Comparison of ENCODE assay signal across 8 cellular contexts in the genomic region with DNA sequence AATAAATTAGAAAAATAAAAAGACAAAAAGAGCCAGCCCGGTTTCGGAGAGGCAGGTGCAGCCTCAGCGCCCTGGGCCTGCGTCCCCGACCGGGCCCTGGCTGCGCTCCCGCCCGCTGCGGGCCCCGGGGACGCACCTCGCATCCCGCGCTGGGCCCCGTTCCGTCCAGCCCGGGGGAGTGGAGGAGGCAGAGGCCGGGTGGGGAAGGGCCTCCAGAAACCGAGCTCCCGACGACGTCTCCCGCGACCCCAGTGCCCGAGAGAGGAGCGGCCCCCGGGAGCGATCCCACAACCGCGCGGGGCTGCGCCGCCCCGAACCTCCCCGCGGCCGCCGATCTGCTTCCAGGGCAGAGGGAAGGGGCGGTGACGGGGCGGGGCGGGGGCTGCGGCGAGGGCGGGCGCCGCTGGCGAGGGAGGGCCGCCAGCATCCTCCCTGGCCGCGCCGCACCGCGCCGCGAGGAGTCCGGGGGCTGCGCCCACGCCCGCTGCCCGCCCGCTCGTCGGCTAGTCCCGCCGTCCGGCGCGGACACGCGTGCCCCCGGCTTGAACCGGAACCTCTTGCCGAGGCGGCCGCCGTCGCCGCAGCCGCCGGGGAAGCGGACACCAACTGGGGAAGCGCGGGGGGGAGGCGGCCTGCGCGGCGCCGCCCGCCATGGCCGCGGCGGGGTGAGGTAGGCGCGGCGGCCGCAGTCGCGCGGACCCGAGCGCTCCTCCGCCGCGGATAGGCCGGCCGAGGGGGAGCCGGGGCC. TPM values are rescaled to one million over a fixed set of nuclear protein-coding genes. Genes with fewer than 3 reads are reported as not detected.
DNase-seq lines count a peak whose midpoint lies in the region; ATAC-seq and TF ChIP-seq lines count a peak whose summit lies in the region.

A gene (plus strand): TSS at position 426 of the 748 bp plus-strand sequence. CDS start 545 bp downstream, outside the sequence.

- peak in 1 of 2 donors; percentile 60 for TF ChIP-seq POLR2A in vagina (IDR thresholded peaks at IDR 0.05)

- H3K4me3 Mint-ChIP-seq in T-helper 2 cell treated with Interferon-gamma antibody and Interleukin-4, amounts not matched to agents 5 μg/mL and 100 μg/mL, for 36 hours = peak within 1 kb of the TSS; percentile 95

- H3K9me2 ChIP-seq in Karpas-422 (replicated peaks; ENCODE audit: insufficient read depth, low read length) = no peaks in the 10 kb centered on the region

- H3K4me3 ChIP-seq in Karpas-422 (ENCODE audit: low read length) (peak within 1 kb of the TSS; percentile 91), vagina (peak within 1 kb of the TSS; percentile 85 to 99)

- in situ Hi-C loops in G401 (cut with HindIII; ENCODE audit: low sequenced_read_pairs) = no loop called here

- H3K27me3 ChIP-seq in Karpas-422 (ENCODE audit: low read length) = peaks cover 2% of the 10 kb centered on the region; the same call in 1 of the 2 replicates
- H3K27me3 ChIP-seq in vagina = no peaks in the 10 kb centered on the region

- H4K20me1 ChIP-seq in Karpas-422 (ENCODE audit: insufficient read depth, low read depth, low read length) = peaks cover 35% of the 10 kb centered on the region

- H3K27ac ChIP-seq in Karpas-422 (ENCODE audit: low read length) (no peak within 1 kb of the TSS), vagina (peak within 1 kb of the TSS; percentile 93)

- H3K27me3 Mint-ChIP-seq in T-helper 2 cell treated with Interferon-gamma antibody and Interleukin-4, amounts not matched to agents 5 μg/mL and 100 μg/mL, for 36 hours (ENCODE audit: low read depth) = no peaks in the 10 kb centered on the region

- intact Hi-C loops in vagina (cut with DNase I) = loop anchor here (10.0 kb wide), 2 partner anchors 211 to 229 kb away; a partner anchor contains a TSS

- H3K9ac ChIP-seq in Karpas-422 (ENCODE audit: low read length) = peak within 1 kb of the TSS; percentile 80

- H3K4me1 ChIP-seq in Karpas-422 (ENCODE audit: low read length) = peaks cover 27% of the 10 kb centered on the region
- peaks cover 75% of the 10 kb centered on the region for H3K4me1 ChIP-seq in vagina

- DNase-seq in G401 (ENCODE audit: low spot score) (peak; percentile 59), Karpas-422 (peak; percentile 88), anterior cingulate cortex (lab: John Stamatoyannopoulos, UW) (peak in 53 of 58 donors; percentile 18 to 85 (median 70)), hepatic stellate cell (ENCODE audit: low spot score) (peak; percentile 79), renal cortical epithelial cell (ENCODE audit: low read depth) (no peak), vagina (ENCODE audit: extremely low spot score in 2 of 2) (no peak)
- DNase-seq in T-helper 2 cell treated with Interferon-gamma antibody and Interleukin-4, amounts not matched to agents 5 μg/mL and 100 μg/mL, for 36 hours (ENCODE audit: low spot score) = peak; percentile 69

- peaks cover 57% of the 10 kb centered on the region for H3K4me1 Mint-ChIP-seq in T-helper 2 cell treated with Interferon-gamma antibody and Interleukin-4, amounts not matched to agents 5 μg/mL and 100 μg/mL, for 36 hours (ENCODE audit: low read depth)

- H3K4me2 ChIP-seq in Karpas-422 (ENCODE audit: low read depth, low read length, poor library complexity, severe bottlenecking) = peak within 1 kb of the TSS; percentile 80

- no peaks in the 10 kb centered on the region for H3K9me3 ChIP-seq in Karpas-422 (ENCODE audit: low read length)
- no peaks in the 10 kb centered on the region for H3K9me3 ChIP-seq in vagina

- H3K36me3 ChIP-seq in Karpas-422 (ENCODE audit: insufficient read depth, low read length) (no peaks in the 10 kb centered on the region), vagina (no peaks in the 10 kb centered on the region)

- peak within 1 kb of the TSS; percentile 88; the same call in 1 of the 2 replicates for H2AFZ ChIP-seq in Karpas-422 (ENCODE audit: low read length)

- TF ChIP-seq CTCF in vagina (IDR thresholded peaks at IDR 0.05) = no peak

- peak within 1 kb of the TSS; percentile 94 for H3K27ac Mint-ChIP-seq in T-helper 2 cell treated with Interferon-gamma antibody and Interleukin-4, amounts not matched to agents 5 μg/mL and 100 μg/mL, for 36 hours

- peaks cover 53% of the 10 kb centered on the region for H3K79me2 ChIP-seq in Karpas-422 (ENCODE audit: low read length)

- peak; percentile 64 for ATAC-seq in GM21786 (IDR thresholded peaks at IDR 0.05; ENCODE audit: unreplicated experiment)

- H3K9me3 Mint-ChIP-seq in T-helper 2 cell treated with Interferon-gamma antibody and Interleukin-4, amounts not matched to agents 5 μg/mL and 100 μg/mL, for 36 hours = no peaks in the 10 kb centered on the region

- peaks cover 24% of the 10 kb centered on the region for H3K36me3 Mint-ChIP-seq in T-helper 2 cell treated with Interferon-gamma antibody and Interleukin-4, amounts not matched to agents 5 μg/mL and 100 μg/mL, for 36 hours (ENCODE audit: low read depth)

RNA-seq across cellular contexts. Expression of the gene that starts here (rescaled TPM):
- total RNA-seq in G401 (2014; rRNA removed; shearing (Covaris generic)) = 62.9 and 77.4 TPM in 2 replicates
- total RNA-seq in Karpas-422 (2014; rRNA removed; shearing (Covaris generic); ENCODE audit: low replicate concordance) = 19.4 and 25.3 TPM in 2 replicates
- total RNA-seq in renal cortical epithelial cell = 59.3 and 66.3 TPM in 2 replicates
- total RNA-seq in vagina = 28.5 TPM

Comparison
In these comparisons a context has a peak if more than half of its experiments do, and no peak if none do; other contexts are left out.
1. DNase-seq: peak in G401 (single experiment), Karpas-422 (single experiment), T-helper 2 cell treated with Interferon-gamma antibody and Interleukin-4, amounts not matched to agents 5 μg/mL and 100 μg/mL, for 36 hours (single experiment), anterior cingulate cortex (53 of 58) and hepatic stellate cell (single experiment); none in renal cortical epithelial cell (single experiment) and vagina (0 of 2).